In the genomic region with DNA sequence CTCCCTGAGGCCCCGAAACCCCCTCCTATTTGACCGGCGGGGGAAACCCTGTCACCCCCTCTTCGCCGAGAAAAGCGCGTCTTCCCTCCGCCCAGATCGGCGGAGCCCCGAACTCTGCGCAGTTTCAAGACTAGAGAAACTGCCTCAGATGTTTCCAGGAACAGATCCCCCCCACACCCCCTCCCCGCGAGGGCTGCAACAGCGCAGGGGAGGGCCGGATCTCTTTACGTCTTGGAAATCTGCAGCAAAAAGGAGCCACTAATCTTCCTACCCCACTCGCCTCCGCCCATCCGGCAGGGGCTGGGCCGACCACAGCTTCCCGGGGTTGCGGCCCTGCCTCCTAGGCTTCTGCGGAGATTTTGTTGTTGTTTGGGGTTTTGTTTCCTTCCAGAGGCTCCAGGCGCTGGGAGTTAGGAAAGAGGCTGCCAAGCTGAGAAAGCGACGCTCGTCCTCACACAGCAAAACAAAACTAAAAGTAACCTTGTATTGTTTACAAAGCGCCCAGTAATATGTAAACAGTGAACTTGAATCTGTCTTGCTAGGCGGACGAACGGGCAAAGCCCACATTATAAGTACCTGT, we compare ENCODE assay signal across 8 cellular contexts. TPM values are rescaled to one million over a fixed set of nuclear protein-coding genes. Genes with fewer than 3 reads are reported as not detected.
DNase-seq lines count a peak whose midpoint lies in the region; ATAC-seq and TF ChIP-seq lines count a peak whose summit lies in the region.

No MANE protein-coding gene starts in this region.

- no peak for TF ChIP-seq POLR2A in esophagus muscularis mucosa (IDR thresholded peaks at IDR 0.05; ENCODE audit: low read depth)

- H3K79me2 ChIP-seq in osteoblast (ENCODE audit: insufficient read depth, low read length): no peaks in the 10 kb centered on the region

- H3K4me3 ChIP-seq in CD4-positive, CD25-positive, alpha-beta regulatory T cell (ENCODE audit: low read depth, low read length): peak overlapping the region; percentile 91
- H3K4me3 ChIP-seq in esophagus muscularis mucosa: peak overlapping the region; percentile 44 to 59 (median 49)
- peak overlapping the region; percentile 68 for H3K4me3 ChIP-seq in osteoblast (ENCODE audit: insufficient read depth, low read length)

- DNase-seq in CD4-positive, CD25-positive, alpha-beta regulatory T cell: peak; percentile 38 to 77 (median 61)
- DNase-seq in NCI-H1417 (lab: John Stamatoyannopoulos, UW) (peak; percentile 33 to 85 (median 79)), esophagus muscularis mucosa (ENCODE audit: extremely low spot score) (no peak), osteoblast (ENCODE audit: insufficient read length, low spot score, missing footprints) (peak; percentile 77), NCI-H526 treated with DMSO at 0.1 percent for 48 hours (lab: John Stamatoyannopoulos, UW) (no peak), GM19240 (ENCODE audit: insufficient read length, low spot score) (no peak)
- peak; percentile 22 to 45 for DNase-seq in activated CD8-positive, alpha-beta memory T cell treated with anti-CD3 and anti-CD28 coated beads for 1 hour (ENCODE audit: extremely low read depth in 1 of 2, low read depth in 1 of 2)

- peak overlapping the region; percentile 65 for H2AFZ ChIP-seq in osteoblast (ENCODE audit: low read length)

- peaks cover 9 to 17% of the 10 kb centered on the region in 2 experiments for H3K9me3 ChIP-seq in CD4-positive, CD25-positive, alpha-beta regulatory T cell (ENCODE audit: control insufficient read depth in 2 of 2, low read length in 2 of 2)
- H3K9me3 ChIP-seq in esophagus muscularis mucosa: no peaks in the 10 kb centered on the region
- no peaks in the 10 kb centered on the region for H3K9me3 ChIP-seq in osteoblast (ENCODE audit: low read depth, low read length)

- TF ChIP-seq CTCF in esophagus muscularis mucosa (IDR thresholded peaks at IDR 0.05): no peak
- TF ChIP-seq CTCF in osteoblast (IDR thresholded peaks at IDR 0.05; ENCODE audit: extremely low read depth, low read depth, low read length): no peak

- H4K20me1 ChIP-seq in osteoblast (ENCODE audit: insufficient read depth, low read length): no peaks in the 10 kb centered on the region

- peaks cover 74% of the 10 kb centered on the region for H3K27me3 ChIP-seq in CD4-positive, CD25-positive, alpha-beta regulatory T cell (ENCODE audit: control insufficient read depth, insufficient read depth, low read length)
- H3K27me3 ChIP-seq in esophagus muscularis mucosa (peaks cover 0 to 100% (median 92%) of the 10 kb centered on the region in 4 donors), osteoblast (ENCODE audit: insufficient read depth, low read length) (peaks cover 99% of the 10 kb centered on the region)

- 3% methylated on average over 15 of the region's 32 CpGs for WGBS in esophagus muscularis mucosa

- peaks cover 39% of the 10 kb centered on the region for H3K4me1 ChIP-seq in CD4-positive, CD25-positive, alpha-beta regulatory T cell (ENCODE audit: control insufficient read depth, insufficient read depth, low read length, poor library complexity, severe bottlenecking)
- H3K4me1 ChIP-seq in esophagus muscularis mucosa (peaks cover 33 to 44% (median 36%) of the 10 kb centered on the region in 4 donors), osteoblast (ENCODE audit: insufficient read depth, low read length) (peaks cover 5% of the 10 kb centered on the region)

- peaks cover 96% of the 10 kb centered on the region for H3K27me3 Mint-ChIP-seq in CD4-positive, CD25-positive, alpha-beta regulatory T cell

- peaks cover 0 to 19% (median 4%) of the 10 kb centered on the region in 7 donors for H3K9me3 Mint-ChIP-seq in CD4-positive, CD25-positive, alpha-beta regulatory T cell

- peak overlapping the region; percentile 89 to 94 (median 91) for H3K27ac Mint-ChIP-seq in CD4-positive, CD25-positive, alpha-beta regulatory T cell

- H3K36me3 Mint-ChIP-seq in CD4-positive, CD25-positive, alpha-beta regulatory T cell: no peaks in the 10 kb centered on the region

- TF ChIP-seq EP300 in esophagus muscularis mucosa (IDR thresholded peaks at IDR 0.05): no peak

- intact Hi-C loops in esophagus muscularis mucosa (cut with DNase I): no loop called here

- H3K27ac ChIP-seq in CD4-positive, CD25-positive, alpha-beta regulatory T cell (ENCODE audit: insufficient read depth, low read length, poor library complexity, severe bottlenecking): no peak overlapping the region
- H3K27ac ChIP-seq in esophagus muscularis mucosa (replicated peaks in 1 of 4) (no peak overlapping the region), osteoblast (ENCODE audit: low read depth, low read length) (no peak overlapping the region)

- peak overlapping the region; percentile 74 for H3K4me2 ChIP-seq in osteoblast (ENCODE audit: insufficient read depth, low read length)

- peak overlapping the region; percentile 91 to 99 (median 94) for H3K4me3 Mint-ChIP-seq in CD4-positive, CD25-positive, alpha-beta regulatory T cell

- H3K4me1 Mint-ChIP-seq in CD4-positive, CD25-positive, alpha-beta regulatory T cell: peaks cover 17 to 62% (median 37%) of the 10 kb centered on the region in 4 donors

- ATAC-seq in CD4-positive, CD25-positive, alpha-beta regulatory T cell (ENCODE audit: low read depth in 2 of 2): peak; percentile 51 to 60
- peak; percentile 58 for ATAC-seq in GM21423 (IDR thresholded peaks at IDR 0.05; ENCODE audit: unreplicated experiment)

- no peaks in the 10 kb centered on the region for H3K36me3 ChIP-seq in CD4-positive, CD25-positive, alpha-beta regulatory T cell (ENCODE audit: control insufficient read depth, insufficient read depth, low read length)
- H3K36me3 ChIP-seq in esophagus muscularis mucosa (no peaks in the 10 kb centered on the region), osteoblast (ENCODE audit: insufficient read depth, low read length) (no peaks in the 10 kb centered on the region)

RNA-seq across cellular contexts. Expression of a gene that starts 2.2 kb away (rescaled TPM):
- 4.0 TPM for total RNA-seq in CD4-positive, CD25-positive, alpha-beta regulatory T cell
- polyA plus RNA-seq in CD4-positive, CD25-positive, alpha-beta regulatory T cell: 1 to 10 TPM in 2 of 4 donors, under 1 TPM in 2; 0.46 to 1.8 (median 0.94) TPM
- total RNA-seq in esophagus muscularis mucosa (not detected), osteoblast (not detected in 2 replicates)

Comparison
In these comparisons a context has a peak if more than half of its experiments do, and no peak if none do; other contexts are left out.
1. DNase-seq: peak in CD4-positive, CD25-positive, alpha-beta regulatory T cell (3 of 3), NCI-H1417 (3 of 3), activated CD8-positive, alpha-beta memory T cell treated with anti-CD3 and anti-CD28 coated beads for 1 hour (2 of 2) and osteoblast (single experiment); none in esophagus muscularis mucosa (single experiment), NCI-H526 treated with DMSO at 0.1 percent for 48 hours (single experiment) and GM19240 (single experiment).
2. Peak in every context shown above with its lines, with median percentiles within 50 percentile points of each other: H3K4me3 ChIP-seq.